Comparison of ENCODE assay signal across 13 cellular contexts in the genomic region with DNA sequence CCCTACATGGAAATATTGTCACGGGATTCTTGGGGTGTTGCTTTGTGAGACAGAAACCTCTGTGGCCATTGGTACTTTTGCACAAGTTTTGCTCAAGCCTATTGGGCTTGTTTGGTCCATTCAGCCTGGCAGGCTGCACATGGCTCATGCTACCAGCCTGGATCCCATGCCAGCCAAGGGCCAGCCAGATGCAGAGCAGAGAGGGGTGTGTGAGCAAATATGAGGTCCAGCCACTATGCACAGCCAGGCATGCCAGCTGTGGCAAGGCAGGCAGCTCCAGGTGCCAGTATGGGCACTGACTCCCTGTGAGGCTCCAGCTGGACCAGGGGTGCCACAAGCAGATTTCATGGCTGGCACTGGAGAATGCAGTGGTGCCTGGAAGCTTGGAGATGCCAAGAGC. TPM values are rescaled to one million over a fixed set of nuclear protein-coding genes. Genes with fewer than 3 reads are reported as not detected.
DNase-seq lines count a peak whose midpoint lies in the region; ATAC-seq and TF ChIP-seq lines count a peak whose summit lies in the region.
"Had no signal": no experiment of that assay in that cellular context is flagged by ENCODE, and none has a peak within 500 bp of the region (broad histone marks: within the 10 kb centered on the region; RNA-seq: fewer than 3 reads in every experiment).

No MANE protein-coding gene starts in this region.

- H2BK12ac ChIP-seq in trophoblast cell (ENCODE audit: low read length), result no peak overlapping the region

- H2AFZ ChIP-seq in hepatocyte (no peak overlapping the region), trophoblast cell (ENCODE audit: insufficient read depth, low read length, poor library complexity) (no peak overlapping the region), SK-N-SH (ENCODE audit: low read depth) (no peak overlapping the region)
- H2AFZ ChIP-seq: GM23248 had no signal

- H3K9me3 ChIP-seq in hepatocyte (ENCODE audit: low read depth), result no peaks in the 10 kb centered on the region
- H3K9me3 ChIP-seq in right lobe of liver, result no peaks in the 10 kb centered on the region
- peaks cover 17% of the 10 kb centered on the region for H3K9me3 ChIP-seq in trophoblast cell (ENCODE audit: insufficient read depth, low read depth, low read length)
- no peaks in the 10 kb centered on the region for H3K9me3 ChIP-seq in SK-N-SH
- H3K9me3 ChIP-seq in Caco-2, result peaks cover 21% of the 10 kb centered on the region
- no peaks in the 10 kb centered on the region for H3K9me3 ChIP-seq in CD4-positive, alpha-beta T cell (ENCODE audit: control insufficient read depth, low read length)

- H3F3A ChIP-seq in SK-N-SH (replicated peaks; ENCODE audit: insufficient read depth), result no peaks in the 10 kb centered on the region

- H3K14ac ChIP-seq in trophoblast cell (ENCODE audit: low read length), result no peak overlapping the region

- TF ChIP-seq EP300 in SK-N-SH (IDR thresholded peaks at IDR 0.05; ENCODE audit: borderline replicate concordance in 1 of 2, low read depth in 1 of 2, low read length in 1 of 2), result no peak

- intact Hi-C loops in right lobe of liver (cut with DNase I), result loop anchor here in 1 of 2 donors (5.0 kb wide), 1 partner anchor 64 kb away; the partner anchor contains the start of gene PRKAB2
- intact Hi-C loops in Caco-2 (cut with micrococcal nuclease; ENCODE audit: unreplicated experiment), result no loop called here
- intact Hi-C loops in CD4-positive, alpha-beta T cell (cut with DNase I, micrococcal nuclease), result no loop called here

- no peaks in the 10 kb centered on the region for H3K36me3 Mint-ChIP-seq in Caco-2 (ENCODE audit: insufficient read depth, unreplicated experiment)
- H3K36me3 Mint-ChIP-seq in CD4-positive, alpha-beta T cell (ENCODE audit: low read depth), result no peaks in the 10 kb centered on the region

- no peak overlapping the region for H2BK120ac ChIP-seq in trophoblast cell (ENCODE audit: insufficient read depth, low read length, poor library complexity)

- H3K4me1 Mint-ChIP-seq in Caco-2 (ENCODE audit: low read depth, unreplicated experiment), result peaks cover 28% of the 10 kb centered on the region
- H3K4me1 Mint-ChIP-seq in CD4-positive, alpha-beta T cell (ENCODE audit: low read depth), result no peaks in the 10 kb centered on the region

- no peak overlapping the region for H3K4ac ChIP-seq in trophoblast cell (ENCODE audit: low read depth, low read length)

- 92% methylated on average over 1 of the region's 1 CpG for WGBS in hepatocyte (ENCODE audit: low lambda C conversion rate, missing lambda C conversion rate)
- 40% methylated on average over 1 of the region's 1 CpG for WGBS in right lobe of liver (ENCODE audit: insufficient coverage, low coverage, low lambda C conversion rate, missing lambda C conversion rate)
- WGBS in trophoblast cell (ENCODE audit: extremely low coverage, insufficient coverage, insufficient read length), result no CpG with 5 or more reads among the region's 1 CpG
- 14% methylated on average over 1 of the region's 1 CpG for WGBS in SK-N-SH (ENCODE audit: low lambda C conversion rate)

- H3K36me3 ChIP-seq in hepatocyte (replicated peaks; ENCODE audit: insufficient read depth, low read depth) (no peaks in the 10 kb centered on the region), right lobe of liver (no peaks in the 10 kb centered on the region), trophoblast cell (ENCODE audit: control insufficient read depth in 1 of 2, insufficient read depth in 2 of 2, low read length in 2 of 2) (no peaks in the 10 kb centered on the region), SK-N-SH (replicated peaks in 1 of 2; ENCODE audit: control insufficient read depth in 1 of 2, insufficient read depth in 2 of 2, low read length in 1 of 2) (no peaks in the 10 kb centered on the region), Caco-2 (ENCODE audit: control insufficient read depth, insufficient read depth, low read length) (peaks cover 2% of the 10 kb centered on the region; the same call in 1 of the 2 replicates)

- TF ChIP-seq POLR2A in right lobe of liver (IDR thresholded peaks at IDR 0.05), result no peak

- H3K27me3 Mint-ChIP-seq in Caco-2 (ENCODE audit: insufficient read depth, unreplicated experiment), result no peaks in the 10 kb centered on the region
- H3K27me3 Mint-ChIP-seq in CD4-positive, alpha-beta T cell, result no peaks in the 10 kb centered on the region

- H4K91ac ChIP-seq in trophoblast cell (ENCODE audit: low read depth, low read length), result no peak overlapping the region

- H3K27ac ChIP-seq in C4-2B (peak overlapping the region; percentile 89), hepatocyte (peak overlapping the region; percentile 37), right lobe of liver (peak overlapping the region in 2 of 3 donors; percentile 91 to 94), trophoblast cell (ENCODE audit: low read depth, low read length) (no peak overlapping the region), SK-N-SH (ENCODE audit: low read depth in 2 of 2, low read length in 1 of 2) (no peak overlapping the region)
- H3K27ac ChIP-seq in CD4-positive, alpha-beta T cell (ENCODE audit: low read depth, low read length), result no peak overlapping the region
- H3K27ac ChIP-seq: 22Rv1, GM23248 had no signal

- no peak for TF ChIP-seq RAD21 in SK-N-SH (IDR thresholded peaks at IDR 0.05; ENCODE audit: low read length)

- no peak overlapping the region for H3K27ac Mint-ChIP-seq in Caco-2 (ENCODE audit: unreplicated experiment)
- no peak overlapping the region for H3K27ac Mint-ChIP-seq in CD4-positive, alpha-beta T cell

- no peaks in the 10 kb centered on the region for H4K20me1 ChIP-seq in hepatocyte (ENCODE audit: insufficient read depth, poor library complexity, severe bottlenecking)
- H4K20me1 ChIP-seq in SK-N-SH (ENCODE audit: insufficient read depth), result no peaks in the 10 kb centered on the region

- H3K4me2 ChIP-seq in hepatocyte (no peak overlapping the region), trophoblast cell (ENCODE audit: low read length) (no peak overlapping the region), SK-N-SH (no peak overlapping the region)

- no peak for TF ChIP-seq CTCF in C4-2B (conservative IDR thresholded peaks at IDR 0.05)
- no peak for TF ChIP-seq CTCF in hepatocyte (IDR thresholded peaks at IDR 0.05; ENCODE audit: poor library complexity)
- no peak for TF ChIP-seq CTCF in right lobe of liver (IDR thresholded peaks at IDR 0.05)
- TF ChIP-seq CTCF in SK-N-SH (IDR thresholded peaks at IDR 0.05), result no peak
- no peak for TF ChIP-seq CTCF in Caco-2 (IDR thresholded peaks at IDR 0.05; ENCODE audit: insufficient read depth in 1 of 2, low read depth in 1 of 2, low read length in 1 of 2, severe bottlenecking in 1 of 2, unreplicated experiment in 1 of 2)
- TF ChIP-seq CTCF in CD4-positive, alpha-beta T cell (IDR thresholded peaks at IDR 0.05), result no peak

- peak; percentile 23 to 78 (median 76) for ATAC-seq in right lobe of liver
- no peak for ATAC-seq in CD4-positive, alpha-beta T cell (ENCODE audit: poor library complexity)
- ATAC-seq: GM12878, HCT116 had no signal

- H3K9me3 Mint-ChIP-seq in Caco-2 (ENCODE audit: unreplicated experiment), result peaks cover 6% of the 10 kb centered on the region
- H3K9me3 Mint-ChIP-seq in CD4-positive, alpha-beta T cell, result no peaks in the 10 kb centered on the region

- H3K79me2 ChIP-seq in hepatocyte (no peaks in the 10 kb centered on the region), trophoblast cell (ENCODE audit: control insufficient read depth, insufficient read depth, low read length, poor library complexity) (no peaks in the 10 kb centered on the region), SK-N-SH (ENCODE audit: insufficient read depth) (no peaks in the 10 kb centered on the region)

- H3K27me3 ChIP-seq in hepatocyte (no peaks in the 10 kb centered on the region), right lobe of liver (no peaks in the 10 kb centered on the region), trophoblast cell (ENCODE audit: insufficient read depth, low read length) (peaks cover 3% of the 10 kb centered on the region), SK-N-SH (ENCODE audit: insufficient read depth) (no peaks in the 10 kb centered on the region), Caco-2 (replicated peaks; ENCODE audit: control insufficient read depth, insufficient read depth, low read length) (no peaks in the 10 kb centered on the region)
- H3K27me3 ChIP-seq in CD4-positive, alpha-beta T cell (ENCODE audit: control insufficient read depth, insufficient read depth, low read length), result no peaks in the 10 kb centered on the region

- H2AK5ac ChIP-seq in trophoblast cell (ENCODE audit: low read length), result no peak overlapping the region

- POLR2A ChIA-PET in SK-N-SH (lab: Yijun Ruan, JAX), result no interaction called here
- POLR2A ChIA-PET in Caco-2 (lab: Charles Lee), result no interaction called here
- POLR2A ChIA-PET in CD4-positive, alpha-beta T cell (lab: Charles Lee), result no interaction called here

- CTCF ChIA-PET in SK-N-SH (lab: Yijun Ruan, JAX) (no interaction called here), Caco-2 (lab: Charles Lee) (no interaction called here)
- CTCF ChIA-PET in CD4-positive, alpha-beta T cell (lab: Charles Lee), result interaction anchor here (0.6 kb wide), 1 partner anchor 8 kb away, joined by 3 read pairs; no protein-coding TSS in a partner anchor

- H4K8ac ChIP-seq in trophoblast cell (ENCODE audit: low read depth, low read length), result no peak overlapping the region

- no peak overlapping the region for H3K18ac ChIP-seq in trophoblast cell (ENCODE audit: low read length)

- no peak overlapping the region for H3K23ac ChIP-seq in trophoblast cell (ENCODE audit: low read length)

- DNase-seq in hepatocyte (ENCODE audit: low spot score) (no peak), right lobe of liver (peak; percentile 49 to 94 (median 93)), trophoblast cell (no peak), SK-N-SH (no peak), Caco-2 (no peak), iPS-NIHi7 (ENCODE audit: extremely low spot score) (no peak)
- DNase-seq in CD4-positive, alpha-beta T cell, result no peak
- DNase-seq: DMS79, GM23248 had no signal

- no peak overlapping the region for H2BK5ac ChIP-seq in trophoblast cell (ENCODE audit: low read depth, low read length, poor library complexity)

- no peak overlapping the region for H3K4me3 Mint-ChIP-seq in Caco-2 (ENCODE audit: unreplicated experiment)
- no peak overlapping the region for H3K4me3 Mint-ChIP-seq in CD4-positive, alpha-beta T cell

- no peaks in the 10 kb centered on the region for H3K79me1 ChIP-seq in trophoblast cell (ENCODE audit: low read length)

- H3K9ac ChIP-seq in trophoblast cell (ENCODE audit: low read length) (no peak overlapping the region), SK-N-SH (no peak overlapping the region)
- H3K9ac ChIP-seq: GM23248 had no signal

- no peak overlapping the region for H3K4me3 ChIP-seq in hepatocyte
- H3K4me3 ChIP-seq in right lobe of liver, result no peak overlapping the region
- H3K4me3 ChIP-seq in trophoblast cell (ENCODE audit: low read depth, low read length), result peak overlapping the region; percentile 10
- H3K4me3 ChIP-seq in SK-N-SH (ENCODE audit: low read depth in 2 of 2, low read length in 1 of 2), result no peak overlapping the region
- H3K4me3 ChIP-seq in Caco-2 (ENCODE audit: low read depth, low read length), result no peak overlapping the region
- H3K4me3 ChIP-seq: GM12878, GM23248 had no signal

- H4K12ac ChIP-seq in trophoblast cell (ENCODE audit: low read depth, low read length), result no peak overlapping the region

- H3K9me2 ChIP-seq in hepatocyte (replicated peaks; ENCODE audit: insufficient read depth) (no peaks in the 10 kb centered on the region), SK-N-SH (no peaks in the 10 kb centered on the region)

- BruUV-seq in Caco-2 (replicated peaks; lab: Mats Ljungman, UMichigan), result no TSS peak

- H3K4me1 ChIP-seq in hepatocyte (ENCODE audit: insufficient read depth) (peaks cover 27% of the 10 kb centered on the region), right lobe of liver (peaks cover 0 to 57% (median 27%) of the 10 kb centered on the region in 4 donors), trophoblast cell (ENCODE audit: control insufficient read depth in 1 of 2, insufficient read depth in 2 of 2, low read length in 2 of 2) (no peaks in the 10 kb centered on the region), SK-N-SH (ENCODE audit: control insufficient read depth in 1 of 2, insufficient read depth in 2 of 2, low read depth in 1 of 2, low read length in 1 of 2) (no peaks in the 10 kb centered on the region), Caco-2 (peaks cover 38% of the 10 kb centered on the region)

RNA-seq across cellular contexts. Expression of gene CHD1L, which starts 6.7 kb away (rescaled TPM):
- total RNA-seq in hepatocyte (31.1 and 41.6 TPM in 2 replicates), right lobe of liver (10 to 100 TPM; 21.7 to 34.3 (median 28.8) TPM), Caco-2 (2022) (55.4 and 56.2 TPM in 2 replicates)
- polyA plus RNA-seq in hepatocyte (30.0 and 31.8 TPM in 2 replicates), SK-N-SH (2012; rRNA removed) (24.7 and 37.2 TPM in 2 replicates)
- polyA plus RNA-seq in trophoblast cell (2013), result 19.1 and 20.5 TPM in 2 replicates
- 32.3 and 34.1 TPM in 2 replicates for polyA plus RNA-seq in SK-N-SH (2012; cell fraction: cytosol; rRNA removed)
- 28.2 and 53.7 TPM in 2 replicates for polyA plus RNA-seq in SK-N-SH (2012; cell fraction: nucleus; rRNA removed)
- total RNA-seq in CD4-positive, alpha-beta T cell, result 10 to 100 TPM; 22.0 to 22.8 TPM

RNA-seq across cellular contexts. Expression of gene FMO5, which starts 10.7 kb away (rescaled TPM):
- total RNA-seq in hepatocyte (43.9 and 48.6 TPM in 2 replicates), right lobe of liver (100 to 1,000 TPM in 3 of 6 experiments, 10 to 100 TPM in 3; 55.0 to 482 (median 99.6) TPM), Caco-2 (2022) (1.9 and 2.0 TPM in 2 replicates)
- polyA plus RNA-seq in hepatocyte (44.6 and 49.5 TPM in 2 replicates), SK-N-SH (2012; rRNA removed) (0.30 and 0.50 TPM in 2 replicates)
- polyA plus RNA-seq in trophoblast cell (2013), result 0.64 and 0.81 TPM in 2 replicates
- polyA plus RNA-seq in SK-N-SH (2012; cell fraction: cytosol; rRNA removed), result 0.55 and 0.76 TPM in 2 replicates
- polyA plus RNA-seq in SK-N-SH (2012; cell fraction: nucleus; rRNA removed), result 1.2 and 1.4 TPM in 2 replicates
- total RNA-seq in CD4-positive, alpha-beta T cell, result under 1 TPM; 0.41 to 0.67 TPM

Comparison
In these comparisons a context has a peak if more than half of its experiments do, and no peak if none do; other contexts are left out.
1. H3K27ac ChIP-seq: peak in C4-2B (single experiment), hepatocyte (single experiment) and right lobe of liver (2 of 3); none in trophoblast cell (single experiment), SK-N-SH (0 of 2) and CD4-positive, alpha-beta T cell (single experiment).
2. DNase-seq: peak in right lobe of liver (3 of 3); none in hepatocyte (single experiment), trophoblast cell (0 of 2), SK-N-SH (single experiment), Caco-2 (0 of 2), iPS-NIHi7 (single experiment) and CD4-positive, alpha-beta T cell (0 of 10).
3. RNA of gene FMO5, which starts 10.7 kb away (total RNA-seq): 55.0 to 482 TPM in right lobe of liver and 43.9 to 48.6 TPM in hepatocyte; 1.9 to 2.0 TPM in Caco-2 and 0.41 to 0.67 TPM in CD4-positive, alpha-beta T cell; every median in the first group is over 10 times any median in the second.